ENCODE assay signal across 22 cellular contexts in the genomic region with DNA sequence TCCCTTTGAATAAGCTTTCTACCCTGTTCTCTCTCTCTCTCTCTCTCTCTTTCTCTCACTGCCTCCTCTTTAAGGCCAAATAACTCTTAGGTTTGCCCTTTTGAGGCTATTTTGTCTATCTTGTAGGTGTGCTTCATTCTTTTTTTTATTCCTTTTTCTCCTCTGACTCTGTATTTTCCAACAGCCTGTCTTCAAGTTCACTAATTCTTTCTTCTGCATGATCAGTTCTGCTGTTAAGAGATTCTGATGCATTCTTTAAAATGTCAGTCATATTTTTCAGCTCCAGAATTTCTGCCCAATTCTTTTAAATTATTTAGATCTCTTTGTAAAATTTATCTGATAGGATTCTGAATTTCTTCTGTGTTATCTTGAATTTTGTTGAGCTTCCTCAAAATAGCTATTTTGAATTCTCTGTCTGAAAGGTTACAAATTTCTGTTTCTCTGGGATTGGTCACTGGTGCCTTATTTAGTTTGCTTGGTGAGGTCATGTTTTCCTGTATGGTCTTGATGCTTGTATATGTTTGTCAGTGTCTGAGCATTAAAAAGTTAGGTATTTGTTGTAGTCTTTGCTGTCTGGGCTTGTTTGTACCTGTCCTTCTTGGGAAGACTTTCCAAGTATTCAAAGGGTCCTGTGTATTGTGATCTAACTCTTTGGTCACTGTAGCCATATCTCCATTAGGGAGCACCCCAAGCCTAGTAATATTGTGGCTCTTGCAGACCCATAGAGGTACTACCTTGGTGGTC. TPM values are rescaled to one million over a fixed set of nuclear protein-coding genes. Genes with fewer than 3 reads are reported as not detected.
DNase-seq lines count a peak whose midpoint lies in the region; ATAC-seq and TF ChIP-seq lines count a peak whose summit lies in the region.
"Had no signal": no experiment of that assay in that cellular context is flagged by ENCODE, and none has a peak within 500 bp of the region (broad histone marks: within the 10 kb centered on the region; RNA-seq: fewer than 3 reads in every experiment).

No MANE protein-coding gene starts in this region.

- POLR2A ChIA-PET in SK-N-SH (lab: Yijun Ruan, JAX), result no interaction called here

- TF ChIP-seq CTCF in SK-N-SH (IDR thresholded peaks at IDR 0.05) (no peak), mammary epithelial cell (conservative IDR thresholded peaks at IDR 0.05 in 1 of 2, IDR thresholded peaks at IDR 0.05 in 1 of 2; ENCODE audit: extremely low read depth in 1 of 2, insufficient read depth in 1 of 2, low read depth in 1 of 2, low read length in 2 of 2) (no peak)

- no peak overlapping the region for H4K8ac ChIP-seq in mesenchymal stem cell (ENCODE audit: low read length)

- H2BK12ac ChIP-seq in mesenchymal stem cell (ENCODE audit: low read length in 2 of 2), result no peak overlapping the region

- H3K9me3 ChIP-seq in SK-N-SH (no peaks in the 10 kb centered on the region), mammary epithelial cell (replicated peaks; ENCODE audit: insufficient read depth, low read length) (no peaks in the 10 kb centered on the region), mesenchymal stem cell (ENCODE audit: control insufficient read depth, low read length) (peaks cover 21% of the 10 kb centered on the region)
- H3K9me3 ChIP-seq: BE2C had no signal

- no peaks in the 10 kb centered on the region for H4K20me1 ChIP-seq in SK-N-SH (ENCODE audit: insufficient read depth)
- H4K20me1 ChIP-seq in mammary epithelial cell (ENCODE audit: insufficient read depth, low read length), result no peaks in the 10 kb centered on the region

- H3K79me2 ChIP-seq in SK-N-SH (ENCODE audit: insufficient read depth) (no peaks in the 10 kb centered on the region), mammary epithelial cell (ENCODE audit: insufficient read depth, low read length) (no peaks in the 10 kb centered on the region)

- H2BK15ac ChIP-seq in mesenchymal stem cell (ENCODE audit: low read depth, poor library complexity, severe bottlenecking), result no peak overlapping the region

- in situ Hi-C loops in mammary epithelial cell (cut with MboI; ENCODE audit: low sequenced_read_pairs in 2 of 2), result no loop called here

- BruUV-seq in mammary epithelial cell (replicated peaks; lab: Mats Ljungman, UMichigan), result no TSS peak

- no peak overlapping the region for H3K27ac ChIP-seq in SK-N-SH (ENCODE audit: low read depth in 2 of 2, low read length in 1 of 2)
- H3K27ac ChIP-seq in mammary epithelial cell (ENCODE audit: insufficient read depth, low read depth, low read length), result peak overlapping the region; percentile 22
- H3K27ac ChIP-seq in mesenchymal stem cell (ENCODE audit: low read length, poor library complexity, severe bottlenecking), result no peak overlapping the region
- H3K27ac ChIP-seq: 22Rv1 had no signal

- no peak overlapping the region for H3K18ac ChIP-seq in mesenchymal stem cell (ENCODE audit: low read depth in 1 of 2, low read length in 2 of 2)

- no peak overlapping the region for H3K4ac ChIP-seq in mesenchymal stem cell (ENCODE audit: low read depth in 1 of 2, low read length in 2 of 2)

- ATAC-seq in SK-N-SH treated with all-trans-retinoic acid at 6 μM for 48 hours (no peak), HG03442 (IDR thresholded peaks at IDR 0.05; ENCODE audit: unreplicated experiment) (peak; percentile 12), GM18907 (IDR thresholded peaks at IDR 0.05; ENCODE audit: unreplicated experiment) (no peak)
- ATAC-seq: PC-3 had no signal

- CTCF ChIA-PET in SK-N-SH (lab: Yijun Ruan, JAX), result interaction anchor here (1.0 kb wide), 1 partner anchor 53 kb away, joined by 5 read pairs; no protein-coding TSS in a partner anchor
- CTCF ChIA-PET in mammary epithelial cell (lab: Charles Lee; ENCODE audit: low non-redundant PET), result no interaction called here

- H3K4me1 ChIP-seq in SK-N-SH (ENCODE audit: control insufficient read depth in 1 of 2, insufficient read depth in 2 of 2, low read depth in 1 of 2, low read length in 1 of 2), result no peaks in the 10 kb centered on the region
- peaks cover 7% of the 10 kb centered on the region for H3K4me1 ChIP-seq in mammary epithelial cell (ENCODE audit: insufficient read depth, low read length)
- peaks cover 1% of the 10 kb centered on the region for H3K4me1 ChIP-seq in mesenchymal stem cell (ENCODE audit: control insufficient read depth, insufficient read depth, low read depth, low read length)
- H3K4me1 ChIP-seq: BE2C had no signal

- H2BK5ac ChIP-seq in mesenchymal stem cell (ENCODE audit: low read depth, low read length, poor library complexity, severe bottlenecking), result no peak overlapping the region

- no peak for TF ChIP-seq EP300 in SK-N-SH (IDR thresholded peaks at IDR 0.05; ENCODE audit: borderline replicate concordance in 1 of 2, low read depth in 1 of 2, low read length in 1 of 2)

- dilution Hi-C loops in mammary epithelial cell (cut with HindIII; ENCODE audit: low sequenced_read_pairs), result no loop called here

- H3K9me2 ChIP-seq in SK-N-SH, result no peaks in the 10 kb centered on the region

- H2BK120ac ChIP-seq in mesenchymal stem cell (ENCODE audit: low read depth, low read length), result no peak overlapping the region

- TF ChIP-seq RAD21 in SK-N-SH (IDR thresholded peaks at IDR 0.05; ENCODE audit: low read length), result no peak

- H3K4me3 ChIP-seq in SK-N-SH (ENCODE audit: low read depth in 2 of 2, low read length in 1 of 2) (no peak overlapping the region), mammary epithelial cell (replicated peaks in 1 of 3; ENCODE audit: insufficient read depth in 1 of 3, low read depth in 2 of 3, low read length in 3 of 3) (no peak overlapping the region), mesenchymal stem cell (ENCODE audit: insufficient read depth in 1 of 2, low read depth in 1 of 2, low read length in 2 of 2) (peak overlapping the region in 1 of 2 experiments; percentile 31)

- H3K27me3 ChIP-seq in SK-N-SH (ENCODE audit: insufficient read depth) (peaks cover 9% of the 10 kb centered on the region; the same call in 1 of the 2 replicates), mammary epithelial cell (ENCODE audit: insufficient read depth, low read length) (no peaks in the 10 kb centered on the region), mesenchymal stem cell (ENCODE audit: control insufficient read depth in 1 of 2, insufficient read depth in 1 of 2, low read length in 2 of 2) (no peaks in the 10 kb centered on the region)
- H3K27me3 ChIP-seq: BE2C had no signal

- no peak overlapping the region for H3K4me2 ChIP-seq in SK-N-SH
- H3K4me2 ChIP-seq in mammary epithelial cell (ENCODE audit: insufficient read depth, low read depth, low read length), result no peak overlapping the region
- no peak overlapping the region for H3K4me2 ChIP-seq in mesenchymal stem cell (ENCODE audit: low read length, poor library complexity, severe bottlenecking)

- no peaks in the 10 kb centered on the region for H3K79me1 ChIP-seq in mesenchymal stem cell (replicated peaks; ENCODE audit: low read length, poor library complexity, severe bottlenecking)

- H3K23ac ChIP-seq in mesenchymal stem cell (ENCODE audit: low read length in 2 of 2), result no peak overlapping the region

- H3K36me3 ChIP-seq in SK-N-SH (replicated peaks in 1 of 2; ENCODE audit: control insufficient read depth in 1 of 2, insufficient read depth in 2 of 2, low read length in 1 of 2) (no peaks in the 10 kb centered on the region), mammary epithelial cell (ENCODE audit: insufficient read depth, low read length) (no peaks in the 10 kb centered on the region), mesenchymal stem cell (ENCODE audit: control insufficient read depth in 1 of 2, insufficient read depth in 2 of 2, low read depth in 1 of 2, low read length in 2 of 2) (no peaks in the 10 kb centered on the region)
- H3K36me3 ChIP-seq: BE2C had no signal

- H2AFZ ChIP-seq in SK-N-SH (ENCODE audit: low read depth) (no peak overlapping the region), mammary epithelial cell (ENCODE audit: low read depth, low read length) (peak overlapping the region; percentile 33), mesenchymal stem cell (ENCODE audit: low read depth, low read length) (no peak overlapping the region)

- no peak overlapping the region for H2AK5ac ChIP-seq in mesenchymal stem cell (ENCODE audit: low read length, severe bottlenecking)

- intact Hi-C loops in mammary epithelial cell (cut with micrococcal nuclease), result loop anchor here (1.0 kb wide), 1 partner anchor 35 kb away; a partner anchor contains a TSS

- no peak overlapping the region for H4K91ac ChIP-seq in mesenchymal stem cell (ENCODE audit: low read length)

- H3K14ac ChIP-seq in mesenchymal stem cell (ENCODE audit: low read length in 2 of 2), result no peak overlapping the region

- H3F3A ChIP-seq in SK-N-SH (replicated peaks; ENCODE audit: insufficient read depth), result no peaks in the 10 kb centered on the region

- no peak for DNase-seq in SK-N-SH
- peak; percentile 70 for DNase-seq in mammary epithelial cell
- no peak for DNase-seq in mesenchymal stem cell
- no peak for DNase-seq in DMS153 (lab: John Stamatoyannopoulos, UW)
- no peak for DNase-seq in retina
- DNase-seq: ACHN; BE2C; Calu3; CD8-positive, alpha-beta memory T cell; DND-41; Kasumi-1; NCI-H1105 treated with DMSO at 0.1 percent for 48 hours; NCI-H146; NCI-H1930; NCI-H446; NCI-H524 treated with DMSO at 0.1 percent for 48 hours; NCI-H774 had no signal

- H3K9ac ChIP-seq in SK-N-SH (no peak overlapping the region), mammary epithelial cell (ENCODE audit: insufficient read depth, low read length) (no peak overlapping the region), mesenchymal stem cell (ENCODE audit: low read length) (peak overlapping the region; percentile 5)

TF ChIP-seq in SK-N-SH treated with all-trans-retinoic acid at 6 μM for 48 hours, 23 proteins besides CTCF, POLR2A, EP300 and RAD21 (continues in another document):
- TF ChIP-seq ZFP30 (CRISPR knock-in tag; IDR thresholded peaks at IDR 0.05) (peak; percentile 49; the same call in 1 of the 2 replicates), OSR1 (CRISPR knock-in tag; IDR thresholded peaks at IDR 0.05) (no peak), TOX (CRISPR knock-in tag; IDR thresholded peaks at IDR 0.05; ENCODE audit: borderline replicate concordance) (no peak)

TF ChIP-seq in SK-N-SH, 30 proteins besides CTCF, POLR2A, EP300 and RAD21 (continues in another document):
- TF ChIP-seq POLR2AphosphoS5 (IDR thresholded peaks at IDR 0.05; ENCODE audit: low read depth, low read length) (no peak), RCOR1 (IDR thresholded peaks at IDR 0.05; ENCODE audit: low read length) (no peak), SMC3 (IDR thresholded peaks at IDR 0.05; ENCODE audit: low read depth, low read length) (no peak), ELF1 (IDR thresholded peaks at IDR 0.05) (no peak), YY1 (IDR thresholded peaks at IDR 0.05; ENCODE audit: low read depth) (no peak), JUND (IDR thresholded peaks at IDR 0.05) (no peak)

RNA-seq across cellular contexts. Expression of a gene that starts 35.4 kb away (rescaled TPM):
- 99.7 and 134 TPM in 2 replicates for polyA plus RNA-seq in SK-N-SH (2012; rRNA removed)
- polyA plus RNA-seq in SK-N-SH (2012; cell fraction: cytosol; rRNA removed), result 139 and 147 TPM in 2 replicates
- polyA plus RNA-seq in SK-N-SH (2012; cell fraction: nucleus; rRNA removed), result 50.7 and 114 TPM in 2 replicates
- 100 to 1,000 TPM in 1 of 2 donors, 10 to 100 TPM in 1; 97.4 to 119 TPM for total RNA-seq in mammary epithelial cell
- polyA plus RNA-seq in mammary epithelial cell, result 124 TPM
- polyA minus RNA-seq in mammary epithelial cell, result 133 TPM
- 226 TPM for polyA plus RNA-seq in mesenchymal stem cell (2013, experiment 1 of 2)
- 231 TPM for polyA plus RNA-seq in mesenchymal stem cell (2013, experiment 2 of 2)
